8 cellular contexts compared by ENCODE assay signal in genomic region chr7:1536768-1537630, GRCh38. TPM values are rescaled to one million over a fixed set of nuclear protein-coding genes. Genes with fewer than 3 reads are reported as not detected.
DNase-seq lines count a peak whose midpoint lies in the region; ATAC-seq and TF ChIP-seq lines count a peak whose summit lies in the region.

No MANE protein-coding gene starts in this region.

- H3K4me1 ChIP-seq in right lobe of liver (peaks cover 0 to 25% (median 11%) of the 10 kb centered on the region in 4 donors), testis (peaks cover 33% of the 10 kb centered on the region)

- no peaks in the 10 kb centered on the region for H3K9me3 ChIP-seq in right lobe of liver
- H3K9me3 ChIP-seq in testis: no peaks in the 10 kb centered on the region

- peak overlapping the region; percentile 39 for H3K4me3 ChIP-seq in LNCaP clone FGC (ENCODE audit: low read depth, low read length)
- H3K4me3 ChIP-seq in dorsolateral prefrontal cortex: peak overlapping the region; percentile 22 to 70 (median 53)
- H3K4me3 ChIP-seq in right lobe of liver: peak overlapping the region; percentile 31 to 42 (median 41)
- peak overlapping the region in 1 of 2 donors; percentile 10 for H3K4me3 ChIP-seq in testis

- intact Hi-C loops in dorsolateral prefrontal cortex (cut with DNase I) (no loop called here), right lobe of liver (cut with DNase I) (no loop called here), testis (cut with DNase I; ENCODE audit: low total_unique reads) (no loop called here)

- TF ChIP-seq POLR2A in right lobe of liver (IDR thresholded peaks at IDR 0.05) (peak; percentile 80), testis (IDR thresholded peaks at IDR 0.05) (no peak)

- whole genome bisulfite sequencing in right lobe of liver (ENCODE audit: insufficient coverage, low coverage, low lambda C conversion rate, missing lambda C conversion rate): 30% methylated on average over 22 of the region's 57 CpGs
- WGBS in testis, 2 donors: 26 to 36% methylated on average over 5 to 50 of the region's 57 CpGs

- DNase-seq in AG08396 (ENCODE audit: low spot score) (peak; percentile 98), LNCaP clone FGC (ENCODE audit: low read depth) (peak; percentile 70), dorsolateral prefrontal cortex (peak in 9 of 10 donors; percentile 65 to 95 (median 85)), right lobe of liver (peak; percentile 88 to 96 (median 93)), testis (peak; percentile 96), NCI-H187 (lab: John Stamatoyannopoulos, UW) (no peak)
- DNase-seq in stimulated activated CD4-positive, alpha-beta T cell treated with anti-CD3 and anti-CD28 coated beads, Interleukin-4, amount 100 ng/mL, for 24 hours: no peak
- DNase-seq in stimulated activated CD4-positive, alpha-beta T cell treated with anti-CD3 and anti-CD28 coated beads, Interleukin-4, amount 100 ng/mL, for 4 hours: no peak

- H3K36me3 ChIP-seq in right lobe of liver (peaks cover 0 to 10% (median 7%) of the 10 kb centered on the region in 4 donors), testis (ENCODE audit: low read depth, missing control alignments) (no peaks in the 10 kb centered on the region)

- H3K27me3 ChIP-seq in dorsolateral prefrontal cortex (no peaks in the 10 kb centered on the region), right lobe of liver (no peaks in the 10 kb centered on the region), testis (no peaks in the 10 kb centered on the region)

- H3K27ac ChIP-seq in dorsolateral prefrontal cortex (peak overlapping the region; percentile 53 to 98 (median 91)), right lobe of liver (peak overlapping the region; percentile 93 to 94 (median 94)), testis (peak overlapping the region; percentile 92 to 94)

- peak; percentile 74 to 84 (median 80) for ATAC-seq in right lobe of liver

- TF ChIP-seq CTCF in LNCaP clone FGC (IDR thresholded peaks at IDR 0.05; ENCODE audit: control insufficient read depth, extremely low read depth, insufficient read depth) (no peak), dorsolateral prefrontal cortex (IDR thresholded peaks at IDR 0.05 in 54 of 56, conservative IDR thresholded peaks at IDR 0.05 in 2 of 56; ENCODE audit: low read depth in 1 of 56, partially characterized antibody in 56 of 56) (no peak), right lobe of liver (IDR thresholded peaks at IDR 0.05) (no peak), testis (IDR thresholded peaks at IDR 0.05) (no peak)

RNA-seq across cellular contexts. Expression of gene MAFK, which starts 6.5 kb away (rescaled TPM):
- total RNA-seq in dorsolateral prefrontal cortex: 10 to 100 TPM; 20.6 to 96.7 (median 37.6) TPM
- total RNA-seq in right lobe of liver: 10 to 100 TPM in 4 of 6 experiments, 1 to 10 TPM in 2; 6.9 to 29.7 (median 13.1) TPM
- 10 to 100 TPM; 17.9 to 25.8 TPM for total RNA-seq in testis
- 15.0 TPM for polyA plus RNA-seq in testis (ENCODE audit: insufficient read depth, low read depth, low replicate concordance)

RNA-seq across cellular contexts. Expression of gene TMEM184A, which starts 19.0 kb away (rescaled TPM):
- total RNA-seq in dorsolateral prefrontal cortex (under 1 TPM in 31 of 120 experiments, not detected in 89; 0.07 to 0.85 (median 0.16) TPM), right lobe of liver (10 to 100 TPM; 15.1 to 32.8 (median 26.7) TPM), testis (10 to 100 TPM; 18.7 to 20.9 TPM)
- polyA plus RNA-seq in testis (ENCODE audit: insufficient read depth, low read depth, low replicate concordance): 7.1 TPM

RNA-seq across cellular contexts. Expression of gene INTS1, which starts 32.8 kb away (rescaled TPM):
- total RNA-seq in dorsolateral prefrontal cortex: 100 to 1,000 TPM in 104 of 120 experiments, 10 to 100 TPM in 16; 86.1 to 155 (median 115) TPM
- total RNA-seq in right lobe of liver: 10 to 100 TPM; 30.1 to 49.6 (median 41.2) TPM
- 100 to 1,000 TPM; 142 to 185 TPM for total RNA-seq in testis
- polyA plus RNA-seq in testis (ENCODE audit: insufficient read depth, low read depth, low replicate concordance): 142 TPM

RNA-seq across cellular contexts. Expression of gene PSMG3, which starts 32.8 kb away (rescaled TPM):
- 10 to 100 TPM; 14.7 to 44.6 (median 28.9) TPM for total RNA-seq in dorsolateral prefrontal cortex
- total RNA-seq in right lobe of liver: 10 to 100 TPM in 2 of 6 experiments, 1 to 10 TPM in 4; 7.6 to 28.1 (median 9.2) TPM
- total RNA-seq in testis: 10 to 100 TPM; 39.1 to 44.5 TPM
- 23.7 TPM for polyA plus RNA-seq in testis (ENCODE audit: insufficient read depth, low read depth, low replicate concordance)

Comparison
In these comparisons a context has a peak if more than half of its experiments do, and no peak if none do; other contexts are left out.
1. DNase-seq: peak in AG08396 (single experiment), LNCaP clone FGC (single experiment), dorsolateral prefrontal cortex (9 of 10), right lobe of liver (3 of 3) and testis (single experiment); none in stimulated activated CD4-positive, alpha-beta T cell treated with anti-CD3 and anti-CD28 coated beads, Interleukin-4, amount 100 ng/mL, for 24 hours (single experiment), NCI-H187 (0 of 2) and stimulated activated CD4-positive, alpha-beta T cell treated with anti-CD3 and anti-CD28 coated beads, Interleukin-4, amount 100 ng/mL, for 4 hours (0 of 2).
2. RNA of gene TMEM184A, which starts 19.0 kb away (total RNA-seq): 15.1 to 32.8 TPM in right lobe of liver and 18.7 to 20.9 TPM in testis; 0.07 to 0.85 TPM in dorsolateral prefrontal cortex; every median in the first group is over 4 times any median in the second.
3. Peak in every context shown above with its lines, with median percentiles within 50 percentile points of each other: H3K27ac ChIP-seq.